23 cellular contexts compared by ENCODE assay signal in the genomic region with DNA sequence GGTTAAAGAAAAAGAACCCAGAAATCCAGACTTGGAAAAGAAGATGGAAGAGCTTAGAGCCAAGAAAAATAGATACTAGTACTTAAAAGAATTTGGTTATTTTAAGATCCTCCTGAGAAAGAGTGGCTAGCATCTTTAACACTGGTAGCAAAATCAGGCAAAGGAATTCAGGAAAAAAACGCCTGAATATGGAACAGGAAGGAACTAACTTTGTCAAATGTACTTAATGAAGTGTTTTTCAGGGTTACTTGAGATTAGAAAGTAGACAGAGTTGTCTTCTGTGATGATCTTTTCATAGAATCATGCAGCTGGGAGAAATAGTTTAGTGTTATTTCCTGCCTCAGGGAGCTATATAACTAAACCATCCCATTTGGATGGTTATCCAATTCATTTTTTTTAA. TPM values are rescaled to one million over a fixed set of nuclear protein-coding genes. Genes with fewer than 3 reads are reported as not detected.
A peak's percentile ranks its signal among the peaks of the same experiment; 100 is the strongest.
DNase-seq lines count a peak whose midpoint lies in the region; ATAC-seq and TF ChIP-seq lines count a peak whose summit lies in the region.
"Had no signal": no experiment of that assay in that cellular context is flagged by ENCODE, and none has a peak within 500 bp of the region (broad histone marks: within the 10 kb centered on the region; RNA-seq: fewer than 3 reads in every experiment).

No MANE protein-coding gene starts in this region.

- no peaks in the 10 kb centered on the region for H3K9me3 Mint-ChIP-seq in chondrocyte (ENCODE audit: low read depth)

- TF ChIP-seq CTCF in AG04449 (IDR thresholded peaks at IDR 0.05; ENCODE audit: insufficient read depth, low read length, missing control alignments) (no peak), chondrocyte (IDR thresholded peaks at IDR 0.05) (no peak), fibroblast of the aortic adventitia (IDR thresholded peaks at IDR 0.05; ENCODE audit: insufficient read depth, low read length) (no peak)

- no peak overlapping the region for H3K4me3 Mint-ChIP-seq in chondrocyte (ENCODE audit: unreplicated experiment)
- H3K4me3 Mint-ChIP-seq: B cell; CD4-positive, CD25-positive, alpha-beta regulatory T cell had no signal

- H3K36me3 Mint-ChIP-seq in chondrocyte (ENCODE audit: low read depth): no peaks in the 10 kb centered on the region
- H3K36me3 Mint-ChIP-seq: CD4-positive, CD25-positive, alpha-beta regulatory T cell had no signal

- no peaks in the 10 kb centered on the region for H3K27me3 Mint-ChIP-seq in chondrocyte (ENCODE audit: low read depth)
- H3K27me3 Mint-ChIP-seq: CD4-positive, CD25-positive, alpha-beta regulatory T cell had no signal

- H3K4me3 ChIP-seq in AG04449 (ENCODE audit: low read depth, low read length): no peak overlapping the region
- H3K4me3 ChIP-seq in fibroblast of the aortic adventitia (ENCODE audit: low read depth, low read length): no peak overlapping the region
- H3K4me3 ChIP-seq: HAP-1, MG63, Peyer's patch, SJSA1 had no signal

- POLR2A ChIA-PET in AG04449 (lab: Yijun Ruan, JAX): no interaction called here

- no peak for ATAC-seq in HG02623 (IDR thresholded peaks at IDR 0.05; ENCODE audit: unreplicated experiment)

- H3K4me1 Mint-ChIP-seq in chondrocyte (ENCODE audit: low read depth): peaks cover 65% of the 10 kb centered on the region
- H3K4me1 Mint-ChIP-seq: B cell; CD4-positive, CD25-positive, alpha-beta regulatory T cell had no signal

- DNase-seq in AG04449 (ENCODE audit: low read depth, low spot score): peak; percentile 49
- peak; percentile 30 for DNase-seq in GM03348 (ENCODE audit: low spot score)
- no peak for DNase-seq in chondrocyte (ENCODE audit: low spot score)
- DNase-seq in fibroblast of the aortic adventitia (ENCODE audit: low read depth): peak; percentile 47
- no peak for DNase-seq in AG08396 (ENCODE audit: low spot score)
- no peak for DNase-seq in activated CD4-positive, alpha-beta T cell treated with anti-CD3 and anti-CD28 coated beads for 1 hour
- no peak for DNase-seq in 8988T
- DNase-seq: CD4-positive, CD25-positive, alpha-beta regulatory T cell; COR-L47; DMS 273 treated with DMSO at 0.1 percent for 48 hours; GDM1; Kasumi-1; MG63; NCI-H1092; NCI-H146; NCI-H2081; NCI-H446 treated with DMSO at 0.1 percent for 48 hours; NK-92 treated with Interleukin-12 subunit alpha and Interleukin-12 subunit beta, amount 100 ng/mL, for 24 hours; Peyer's patch had no signal

- H3K27ac Mint-ChIP-seq in chondrocyte (ENCODE audit: unreplicated experiment): peak overlapping the region; percentile 42
- H3K27ac Mint-ChIP-seq: B cell; CD4-positive, CD25-positive, alpha-beta regulatory T cell had no signal

- CTCF ChIA-PET in AG04449 (lab: Yijun Ruan, JAX): interaction anchor here (0.9 to 1.1 kb wide), 3 partner anchors 17 to 908 kb away, joined by 3 read pairs; no protein-coding TSS in a partner anchor

RNA-seq across cellular contexts. Expression of gene SASH1, which starts 50.8 kb away (rescaled TPM):
- total RNA-seq in chondrocyte (54.2 to 89.3 TPM (median 82.9 TPM) in 3 replicates), fibroblast of the aortic adventitia (ENCODE audit: low replicate concordance) (59.5 and 60.2 TPM in 2 replicates)
- total RNA-seq: CD4-positive, CD25-positive, alpha-beta regulatory T cell had no signal

Comparison
In these comparisons a context has a peak if more than half of its experiments do, and no peak if none do; other contexts are left out.
1. DNase-seq: peak in AG04449 (single experiment), GM03348 (single experiment) and fibroblast of the aortic adventitia (single experiment); none in chondrocyte (single experiment), AG08396 (single experiment), activated CD4-positive, alpha-beta T cell treated with anti-CD3 and anti-CD28 coated beads for 1 hour (single experiment) and 8988T (single experiment).